1 cellular context compared by ENCODE assay signal in genomic region chr3:16174389-16174788, GRCh38.
TF ChIP-seq lines count a peak whose summit lies in the region.

Gene GALNT15, plus strand, starts transcription at chr3:16174680. Its CDS starts 472 bp downstream, at chr3:16175152.

TF ChIP-seq in A549, 52 proteins besides CTCF, POLR2A, EP300 and RAD21 (continued from another document):
- TF ChIP-seq REST (IDR thresholded peaks at IDR 0.05): no peak
- no peak for TF ChIP-seq JUN (IDR thresholded peaks at IDR 0.05)
- TF ChIP-seq CHD2 (IDR thresholded peaks at IDR 0.05; ENCODE audit: low read length, partially characterized antibody): no peak
- TF ChIP-seq, protein P1, sequence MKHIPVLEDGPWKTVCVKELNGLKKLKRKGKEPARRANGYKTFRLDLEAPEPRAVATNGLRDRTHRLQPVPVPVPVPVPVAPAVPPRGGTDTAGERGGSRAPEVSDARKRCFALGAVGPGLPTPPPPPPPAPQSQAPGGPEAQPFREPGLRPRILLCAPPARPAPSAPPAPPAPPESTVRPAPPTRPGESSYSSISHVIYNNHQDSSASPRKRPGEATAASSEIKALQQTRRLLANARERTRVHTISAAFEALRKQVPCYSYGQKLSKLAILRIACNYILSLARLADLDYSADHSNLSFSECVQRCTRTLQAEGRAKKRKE (CRISPR knock-in tag; IDR thresholded peaks at IDR 0.05; ENCODE audit: low read depth): no peak
- no peak for TF ChIP-seq FOXS1 (CRISPR knock-in tag; IDR thresholded peaks at IDR 0.05)
- no peak for TF ChIP-seq MAFK (IDR thresholded peaks at IDR 0.05; ENCODE audit: partially characterized antibody)
- TF ChIP-seq HDAC2 (IDR thresholded peaks at IDR 0.05): no peak
- no peak for TF ChIP-seq RARB (CRISPR knock-in tag; IDR thresholded peaks at IDR 0.05)
- no peak for TF ChIP-seq HEYL (CRISPR knock-in tag; IDR thresholded peaks at IDR 0.05)
- TF ChIP-seq BHLHE40 (IDR thresholded peaks at IDR 0.05; ENCODE audit: low read depth, low read length): no peak
- TF ChIP-seq RFX5 (IDR thresholded peaks at IDR 0.05): no peak
TF ChIP-seq in A549: peak in this region for 0.
